ENCODE assay signal across 18 cellular contexts in the genomic region with DNA sequence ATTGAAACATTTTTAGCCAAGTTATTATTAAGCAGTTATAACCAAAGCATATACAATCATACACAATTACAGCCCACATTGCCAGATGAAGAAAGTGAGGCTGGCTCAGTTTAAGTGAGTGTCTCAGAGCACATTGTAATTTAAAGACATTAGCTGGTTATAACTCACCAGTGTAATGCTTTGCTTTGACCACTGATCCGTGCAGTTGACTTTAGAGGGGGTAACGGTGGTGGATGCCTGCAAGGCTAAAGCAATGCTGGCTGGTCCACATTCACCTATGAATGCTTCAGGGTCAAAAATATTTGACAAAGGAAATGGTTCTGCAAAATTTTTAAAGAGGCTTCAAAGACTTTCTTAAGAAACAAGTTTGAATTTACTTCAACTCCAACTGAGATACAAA. TPM values are rescaled to one million over a fixed set of nuclear protein-coding genes. Genes with fewer than 3 reads are reported as not detected.
"Had no signal": no experiment of that assay in that cellular context is flagged by ENCODE, and none has a peak within 500 bp of the region (broad histone marks: within the 10 kb centered on the region; RNA-seq: fewer than 3 reads in every experiment).

No MANE protein-coding gene starts in this region.

- H3K4me1 ChIP-seq: adrenal gland, colonic mucosa, gastroesophageal sphincter, testis had no signal

- H3K9me3 ChIP-seq: adrenal gland, colonic mucosa, gastroesophageal sphincter, mucosa of descending colon, testis had no signal

- DNase-seq: activated CD4-positive, alpha-beta T cell treated with anti-CD3 and anti-CD28 coated beads, Interleukin-2, amount 50 U/mL, for 1 hour; activated naive CD4-positive, alpha-beta T cell treated with anti-CD3 and anti-CD28 coated beads, Interleukin-2, amount 10 ng/mL, durations not matched to agents 7 days and 5 days; adrenal gland; colonic mucosa; effector CD4-positive, alpha-beta T cell; left colon; mucosa of descending colon; naive thymus-derived CD8-positive, alpha-beta T cell; stimulated activated CD4-positive, alpha-beta T cell treated with anti-CD3 and anti-CD28 coated beads, Interleukin-4, amount 100 ng/mL, for 1 hour; stimulated activated CD8-positive, alpha-beta memory T cell treated with anti-CD3 and anti-CD28 coated beads, Interleukin-4, amount 100 ng/mL, for 48 hours; testis had no signal

- H3K4me1 Mint-ChIP-seq: activated naive CD4-positive, alpha-beta T cell treated with anti-CD3 and anti-CD28 coated beads, Interleukin-2, amount 10 ng/mL, durations not matched to agents 7 days and 5 days; naive thymus-derived CD8-positive, alpha-beta T cell had no signal

- H3K27ac ChIP-seq: adrenal gland, colonic mucosa, gastroesophageal sphincter, testis had no signal

- H3K36me3 ChIP-seq: adrenal gland, colonic mucosa, gastroesophageal sphincter had no signal

- H3K4me3 ChIP-seq: adrenal gland, gastroesophageal sphincter, mucosa of descending colon, testis had no signal

- ATAC-seq: gastroesophageal sphincter; left colon; mucosa of descending colon; naive thymus-derived CD8-positive, alpha-beta T cell had no signal

- H3K27me3 Mint-ChIP-seq: activated naive CD4-positive, alpha-beta T cell treated with anti-CD3 and anti-CD28 coated beads, Interleukin-2, amount 10 ng/mL, durations not matched to agents 7 days and 5 days had no signal

- H3K27ac Mint-ChIP-seq: activated naive CD4-positive, alpha-beta T cell treated with anti-CD3 and anti-CD28 coated beads, Interleukin-2, amount 10 ng/mL, durations not matched to agents 7 days and 5 days; activated T-helper 2 cell treated with anti-CD3 and anti-CD28 coated beads, Interferon-gamma antibody, Interleukin-2, Interleukin-4, amounts not matched to agents 10 μg/mL and 5 μg/mL and 100 μg/mL, durations not matched to agents 14 hours and 24 hours and 36 hours; naive thymus-derived CD8-positive, alpha-beta T cell; stimulated activated naive CD8-positive, alpha-beta T cell treated with anti-CD3 and anti-CD28 coated beads, Interleukin-15, Interleukin-2, amounts not matched to agents 100 ng/mL and 50 ng/mL, for 24 hours; T-helper 1 cell treated with Interleukin-12 subunit alpha and Interleukin-12 subunit beta and Interleukin-4 antibody, amounts not matched to agents 30 μg/mL and 1 μg/mL, for 36 hours had no signal

- H3K4me3 Mint-ChIP-seq: activated naive CD4-positive, alpha-beta T cell treated with anti-CD3 and anti-CD28 coated beads, Interleukin-2, amount 10 ng/mL, durations not matched to agents 7 days and 5 days; naive thymus-derived CD8-positive, alpha-beta T cell; stimulated activated naive CD8-positive, alpha-beta T cell treated with anti-CD3 and anti-CD28 coated beads, Interleukin-15, Interleukin-2, amounts not matched to agents 100 ng/mL and 50 ng/mL, for 24 hours; T-helper 1 cell treated with Interleukin-12 subunit alpha and Interleukin-12 subunit beta and Interleukin-4 antibody, amounts not matched to agents 30 μg/mL and 1 μg/mL, for 36 hours had no signal

- H3K36me3 Mint-ChIP-seq: activated naive CD4-positive, alpha-beta T cell treated with anti-CD3 and anti-CD28 coated beads, Interleukin-2, amount 10 ng/mL, durations not matched to agents 7 days and 5 days; naive thymus-derived CD8-positive, alpha-beta T cell had no signal

- H3K9me3 Mint-ChIP-seq: activated naive CD4-positive, alpha-beta T cell treated with anti-CD3 and anti-CD28 coated beads, Interleukin-2, amount 10 ng/mL, durations not matched to agents 7 days and 5 days; activated T-helper 2 cell treated with anti-CD3 and anti-CD28 coated beads, Interferon-gamma antibody, Interleukin-2, Interleukin-4, amounts not matched to agents 10 μg/mL and 5 μg/mL and 100 μg/mL, durations not matched to agents 14 hours and 24 hours and 36 hours; naive thymus-derived CD8-positive, alpha-beta T cell; stimulated activated naive CD8-positive, alpha-beta T cell treated with anti-CD3 and anti-CD28 coated beads, Interleukin-15, Interleukin-2, amounts not matched to agents 100 ng/mL and 50 ng/mL, for 24 hours; T-helper 1 cell treated with Interleukin-12 subunit alpha and Interleukin-12 subunit beta and Interleukin-4 antibody, amounts not matched to agents 30 μg/mL and 1 μg/mL, for 36 hours had no signal

- H3K27me3 ChIP-seq: adrenal gland, colonic mucosa, gastroesophageal sphincter, testis had no signal

RNA-seq across cellular contexts. Expression of a gene that starts 1.2 kb away (rescaled TPM):
- total RNA-seq: activated T-helper 2 cell treated with anti-CD3 and anti-CD28 coated beads, Interferon-gamma antibody, Interleukin-2, Interleukin-4, amounts not matched to agents 10 μg/mL and 5 μg/mL and 100 μg/mL, durations not matched to agents 14 hours and 24 hours and 36 hours; adrenal gland; cardiac septum; gastroesophageal sphincter; naive thymus-derived CD8-positive, alpha-beta T cell; osteoblast; pulmonary artery endothelial cell; testis had no signal

RNA-seq across cellular contexts. Expression of a gene that starts 19.8 kb away (rescaled TPM):
- total RNA-seq: activated T-helper 2 cell treated with anti-CD3 and anti-CD28 coated beads, Interferon-gamma antibody, Interleukin-2, Interleukin-4, amounts not matched to agents 10 μg/mL and 5 μg/mL and 100 μg/mL, durations not matched to agents 14 hours and 24 hours and 36 hours; cardiac septum; colonic mucosa; gastroesophageal sphincter; left colon; mucosa of descending colon; naive thymus-derived CD8-positive, alpha-beta T cell; osteoblast; pulmonary artery endothelial cell had no signal
